Comparison of ENCODE assay signal across 1 cellular context in the genomic region with DNA sequence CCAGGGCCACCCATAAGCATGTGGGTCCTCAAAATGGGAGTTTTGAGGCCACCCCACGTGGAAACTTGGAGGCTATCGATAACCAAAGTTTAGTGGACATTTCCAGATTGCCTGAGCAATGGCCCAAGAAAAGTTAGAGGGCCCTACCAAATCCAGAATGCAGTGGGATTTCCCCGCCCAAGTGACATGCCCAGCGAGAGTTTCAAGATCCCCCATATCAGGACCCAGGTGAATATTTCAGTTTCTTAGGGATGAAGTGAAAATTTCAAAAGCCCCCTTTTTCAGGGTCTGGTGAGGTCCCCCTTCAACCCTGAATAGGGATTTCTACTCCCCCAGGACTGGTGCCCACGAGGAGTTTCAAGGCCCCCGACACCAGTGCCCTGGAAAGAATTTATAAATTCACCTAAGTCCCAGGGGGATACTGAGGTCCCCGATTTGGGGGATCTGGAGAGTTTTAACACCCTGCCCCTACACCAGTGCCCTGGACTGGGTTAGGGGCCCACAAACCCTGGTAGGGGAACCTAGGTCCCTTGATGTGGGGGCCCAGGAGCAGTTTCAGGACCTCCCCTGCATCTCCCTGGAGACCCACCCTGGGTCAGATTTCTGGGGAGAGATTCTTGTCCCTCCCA.
TF ChIP-seq lines count a peak whose summit lies in the region.

No MANE protein-coding gene starts in this region.

TF ChIP-seq in liver, 16 proteins besides CTCF, POLR2A, EP300 and RAD21 (continued from another document):
- TF ChIP-seq, protein P1, sequence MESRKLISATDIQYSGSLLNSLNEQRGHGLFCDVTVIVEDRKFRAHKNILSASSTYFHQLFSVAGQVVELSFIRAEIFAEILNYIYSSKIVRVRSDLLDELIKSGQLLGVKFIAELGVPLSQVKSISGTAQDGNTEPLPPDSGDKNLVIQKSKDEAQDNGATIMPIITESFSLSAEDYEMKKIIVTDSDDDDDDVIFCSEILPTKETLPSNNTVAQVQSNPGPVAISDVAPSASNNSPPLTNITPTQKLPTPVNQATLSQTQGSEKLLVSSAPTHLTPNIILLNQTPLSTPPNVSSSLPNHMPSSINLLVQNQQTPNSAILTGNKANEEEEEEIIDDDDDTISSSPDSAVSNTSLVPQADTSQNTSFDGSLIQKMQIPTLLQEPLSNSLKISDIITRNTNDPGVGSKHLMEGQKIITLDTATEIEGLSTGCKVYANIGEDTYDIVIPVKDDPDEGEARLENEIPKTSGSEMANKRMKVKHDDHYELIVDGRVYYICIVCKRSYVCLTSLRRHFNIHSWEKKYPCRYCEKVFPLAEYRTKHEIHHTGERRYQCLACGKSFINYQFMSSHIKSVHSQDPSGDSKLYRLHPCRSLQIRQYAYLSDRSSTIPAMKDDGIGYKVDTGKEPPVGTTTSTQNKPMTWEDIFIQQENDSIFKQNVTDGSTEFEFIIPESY (IDR thresholded peaks at IDR 0.05), result no peak
- TF ChIP-seq FOXA2 (IDR thresholded peaks at IDR 0.05) (no peak), HNF4G (IDR thresholded peaks at IDR 0.05) (no peak), EGR1 (IDR thresholded peaks at IDR 0.05; ENCODE audit: low read depth in 2 of 2) (no peak), SP1 (IDR thresholded peaks at IDR 0.05) (no peak), RXRA (IDR thresholded peaks at IDR 0.05) (no peak), TAF1 (conservative IDR thresholded peaks at IDR 0.05) (no peak), GABPA (IDR thresholded peaks at IDR 0.05 in 1 of 2, conservative IDR thresholded peaks at IDR 0.05 in 1 of 2) (no peak), NR2F2 (IDR thresholded peaks at IDR 0.05) (no peak)
- TF ChIP-seq, protein P2, sequence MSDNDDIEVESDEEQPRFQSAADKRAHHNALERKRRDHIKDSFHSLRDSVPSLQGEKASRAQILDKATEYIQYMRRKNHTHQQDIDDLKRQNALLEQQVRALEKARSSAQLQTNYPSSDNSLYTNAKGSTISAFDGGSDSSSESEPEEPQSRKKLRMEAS (IDR thresholded peaks at IDR 0.05), result no peak
- TF ChIP-seq, protein P3, sequence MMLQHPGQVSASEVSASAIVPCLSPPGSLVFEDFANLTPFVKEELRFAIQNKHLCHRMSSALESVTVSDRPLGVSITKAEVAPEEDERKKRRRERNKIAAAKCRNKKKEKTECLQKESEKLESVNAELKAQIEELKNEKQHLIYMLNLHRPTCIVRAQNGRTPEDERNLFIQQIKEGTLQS (IDR thresholded peaks at IDR 0.05), result no peak
- TF ChIP-seq, protein P4, sequence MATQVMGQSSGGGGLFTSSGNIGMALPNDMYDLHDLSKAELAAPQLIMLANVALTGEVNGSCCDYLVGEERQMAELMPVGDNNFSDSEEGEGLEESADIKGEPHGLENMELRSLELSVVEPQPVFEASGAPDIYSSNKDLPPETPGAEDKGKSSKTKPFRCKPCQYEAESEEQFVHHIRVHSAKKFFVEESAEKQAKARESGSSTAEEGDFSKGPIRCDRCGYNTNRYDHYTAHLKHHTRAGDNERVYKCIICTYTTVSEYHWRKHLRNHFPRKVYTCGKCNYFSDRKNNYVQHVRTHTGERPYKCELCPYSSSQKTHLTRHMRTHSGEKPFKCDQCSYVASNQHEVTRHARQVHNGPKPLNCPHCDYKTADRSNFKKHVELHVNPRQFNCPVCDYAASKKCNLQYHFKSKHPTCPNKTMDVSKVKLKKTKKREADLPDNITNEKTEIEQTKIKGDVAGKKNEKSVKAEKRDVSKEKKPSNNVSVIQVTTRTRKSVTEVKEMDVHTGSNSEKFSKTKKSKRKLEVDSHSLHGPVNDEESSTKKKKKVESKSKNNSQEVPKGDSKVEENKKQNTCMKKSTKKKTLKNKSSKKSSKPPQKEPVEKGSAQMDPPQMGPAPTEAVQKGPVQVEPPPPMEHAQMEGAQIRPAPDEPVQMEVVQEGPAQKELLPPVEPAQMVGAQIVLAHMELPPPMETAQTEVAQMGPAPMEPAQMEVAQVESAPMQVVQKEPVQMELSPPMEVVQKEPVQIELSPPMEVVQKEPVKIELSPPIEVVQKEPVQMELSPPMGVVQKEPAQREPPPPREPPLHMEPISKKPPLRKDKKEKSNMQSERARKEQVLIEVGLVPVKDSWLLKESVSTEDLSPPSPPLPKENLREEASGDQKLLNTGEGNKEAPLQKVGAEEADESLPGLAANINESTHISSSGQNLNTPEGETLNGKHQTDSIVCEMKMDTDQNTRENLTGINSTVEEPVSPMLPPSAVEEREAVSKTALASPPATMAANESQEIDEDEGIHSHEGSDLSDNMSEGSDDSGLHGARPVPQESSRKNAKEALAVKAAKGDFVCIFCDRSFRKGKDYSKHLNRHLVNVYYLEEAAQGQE (IDR thresholded peaks at IDR 0.05), result no peak
TF ChIP-seq in liver: peak in this region for 0.
